In genomic region chrX:119635799-119636198, GRCh38 we compare ENCODE assay signal across 15 cellular contexts. TPM values are rescaled to one million over a fixed set of nuclear protein-coding genes. Genes with fewer than 3 reads are reported as not detected.
DNase-seq lines count a peak whose midpoint lies in the region; ATAC-seq and TF ChIP-seq lines count a peak whose summit lies in the region.
"Had no signal": no experiment of that assay in that cellular context is flagged by ENCODE, and none has a peak within 500 bp of the region (broad histone marks: within the 10 kb centered on the region; RNA-seq: fewer than 3 reads in every experiment).

No MANE protein-coding gene starts in this region.

- H3K9me3 ChIP-seq in PC-3 (ENCODE audit: low read length) = no peaks in the 10 kb centered on the region
- H3K9me3 ChIP-seq: ascending aorta, tibial nerve had no signal

- H3F3A ChIP-seq in PC-3 (ENCODE audit: low read length, unreplicated experiment) = no peaks in the 10 kb centered on the region

- H3K27me3 ChIP-seq in PC-3 (ENCODE audit: low read length) = no peaks in the 10 kb centered on the region
- H3K27me3 ChIP-seq: ascending aorta, tibial nerve had no signal

- H3K27me3 Mint-ChIP-seq in activated T-cell treated with anti-CD3 and anti-CD28 coated beads, Interleukin-2, amount 50 U/mL, for 72 hours (ENCODE audit: low read depth) = no peaks in the 10 kb centered on the region
- H3K27me3 Mint-ChIP-seq in activated T-cell treated with anti-CD3 and anti-CD28 coated beads, Interleukin-2, amount 50 U/mL, for 4 hours (ENCODE audit: low read depth) = no peaks in the 10 kb centered on the region
- no peaks in the 10 kb centered on the region for H3K27me3 Mint-ChIP-seq in activated naive CD8-positive, alpha-beta T cell treated with anti-CD3 and anti-CD28 coated beads for 36 hours
- H3K27me3 Mint-ChIP-seq in stimulated activated naive B cell treated with anti-CD40 and anti-IgM and Interleukin-4, amounts not matched to agents 10 μg/mL and 1 μg/mL and 100 μg/mL, for 72 hours = no peaks in the 10 kb centered on the region

- no peak overlapping the region for H3K4me3 ChIP-seq in PC-3 (ENCODE audit: low read length)
- H3K4me3 ChIP-seq: ascending aorta, tibial nerve had no signal

- intact Hi-C loops in head of caudate nucleus (cut with DNase I) (no loop called here), PC-3 (cut with micrococcal nuclease) (no loop called here)

- TF ChIP-seq CTCF in PC-3 (conservative IDR thresholded peaks at IDR 0.05; ENCODE audit: low read depth, low read length) = no peak

- peaks cover 27 to 59% of the 10 kb centered on the region in 2 donors for H3K36me3 Mint-ChIP-seq in activated T-cell treated with anti-CD3 and anti-CD28 coated beads, Interleukin-2, amount 50 U/mL, for 72 hours (ENCODE audit: insufficient read depth in 2 of 2)
- H3K36me3 Mint-ChIP-seq in activated T-cell treated with anti-CD3 and anti-CD28 coated beads, Interleukin-2, amount 50 U/mL, for 4 hours (ENCODE audit: insufficient read depth) = peaks cover 34% of the 10 kb centered on the region
- peaks cover 39% of the 10 kb centered on the region for H3K36me3 Mint-ChIP-seq in activated naive CD8-positive, alpha-beta T cell treated with anti-CD3 and anti-CD28 coated beads for 36 hours
- H3K36me3 Mint-ChIP-seq in stimulated activated naive B cell treated with anti-CD40 and anti-IgM and Interleukin-4, amounts not matched to agents 10 μg/mL and 1 μg/mL and 100 μg/mL, for 72 hours = peaks cover 30 to 66% of the 10 kb centered on the region in 2 donors

- no TSS peak for BruUV-seq in PC-3 (replicated peaks; lab: Mats Ljungman, UMichigan)

- no peak overlapping the region for H3K27ac ChIP-seq in PC-3 (ENCODE audit: low read length)
- H3K27ac ChIP-seq: ascending aorta, tibial nerve had no signal

- DNase-seq in activated T-cell treated with anti-CD3 and anti-CD28 coated beads, Interleukin-2, amount 50 U/mL, for 72 hours = no peak
- no peak for DNase-seq in activated T-cell treated with anti-CD3 and anti-CD28 coated beads, Interleukin-2, amount 50 U/mL, for 4 hours
- DNase-seq in activated naive CD8-positive, alpha-beta T cell treated with anti-CD3 and anti-CD28 coated beads for 36 hours = no peak
- no peak for DNase-seq in stimulated activated naive B cell treated with anti-CD40 and anti-IgM and Interleukin-4, amounts not matched to agents 10 μg/mL and 1 μg/mL and 100 μg/mL, for 72 hours
- DNase-seq in head of caudate nucleus = no peak
- no peak for DNase-seq in PC-3
- DNase-seq: dermis blood vessel endothelial cell, DMS53, mesendoderm, NCI-H1092 treated with DMSO at 0.1 percent for 48 hours, NCI-H446 had no signal

- H3K9me2 ChIP-seq in PC-3 (replicated peaks; ENCODE audit: low read length) = no peaks in the 10 kb centered on the region

- POLR2A ChIA-PET in PC-3 (lab: Charles Lee; ENCODE audit: unreplicated experiment) = no interaction called here

- no peaks in the 10 kb centered on the region for H3K36me3 ChIP-seq in PC-3 (ENCODE audit: low read depth, low read length)

- peak overlapping the region; percentile 78 for H3K27ac Mint-ChIP-seq in activated T-cell treated with anti-CD3 and anti-CD28 coated beads, Interleukin-2, amount 50 U/mL, for 72 hours
- H3K27ac Mint-ChIP-seq in activated naive CD8-positive, alpha-beta T cell treated with anti-CD3 and anti-CD28 coated beads for 36 hours = peak overlapping the region; percentile 81
- H3K27ac Mint-ChIP-seq in stimulated activated naive B cell treated with anti-CD40 and anti-IgM and Interleukin-4, amounts not matched to agents 10 μg/mL and 1 μg/mL and 100 μg/mL, for 72 hours = peak overlapping the region; percentile 89

- H3K4me2 ChIP-seq in PC-3 (ENCODE audit: low read length) = no peak overlapping the region

- CTCF ChIA-PET in PC-3 (lab: Charles Lee) = no interaction called here

- H3K9me3 Mint-ChIP-seq in activated T-cell treated with anti-CD3 and anti-CD28 coated beads, Interleukin-2, amount 50 U/mL, for 72 hours = no peaks in the 10 kb centered on the region
- no peaks in the 10 kb centered on the region for H3K9me3 Mint-ChIP-seq in activated T-cell treated with anti-CD3 and anti-CD28 coated beads, Interleukin-2, amount 50 U/mL, for 4 hours
- H3K9me3 Mint-ChIP-seq in activated naive CD8-positive, alpha-beta T cell treated with anti-CD3 and anti-CD28 coated beads for 36 hours = no peaks in the 10 kb centered on the region
- no peaks in the 10 kb centered on the region for H3K9me3 Mint-ChIP-seq in stimulated activated naive B cell treated with anti-CD40 and anti-IgM and Interleukin-4, amounts not matched to agents 10 μg/mL and 1 μg/mL and 100 μg/mL, for 72 hours

- no peaks in the 10 kb centered on the region for H3K4me1 ChIP-seq in PC-3 (ENCODE audit: insufficient read depth, low read length)
- H3K4me1 ChIP-seq: ascending aorta, tibial nerve had no signal

- no peaks in the 10 kb centered on the region for H3K79me2 ChIP-seq in PC-3 (ENCODE audit: low read length)

- no peak overlapping the region for H3K9ac ChIP-seq in PC-3 (ENCODE audit: low read length)

- no peak overlapping the region for H3K4me3 Mint-ChIP-seq in activated T-cell treated with anti-CD3 and anti-CD28 coated beads, Interleukin-2, amount 50 U/mL, for 72 hours
- H3K4me3 Mint-ChIP-seq in activated T-cell treated with anti-CD3 and anti-CD28 coated beads, Interleukin-2, amount 50 U/mL, for 4 hours = no peak overlapping the region
- H3K4me3 Mint-ChIP-seq in activated naive CD8-positive, alpha-beta T cell treated with anti-CD3 and anti-CD28 coated beads for 36 hours = no peak overlapping the region
- H3K4me3 Mint-ChIP-seq in stimulated activated naive B cell treated with anti-CD40 and anti-IgM and Interleukin-4, amounts not matched to agents 10 μg/mL and 1 μg/mL and 100 μg/mL, for 72 hours = peak overlapping the region; percentile 44 to 70

- H2AFZ ChIP-seq in PC-3 (ENCODE audit: low read length) = no peak overlapping the region

- H4K20me1 ChIP-seq in PC-3 (ENCODE audit: low read length) = no peaks in the 10 kb centered on the region

- no peak for ATAC-seq in activated T-cell treated with anti-CD3 and anti-CD28 coated beads, Interleukin-2, amount 50 U/mL, for 72 hours (replicated peaks in 1 of 2)
- ATAC-seq in activated T-cell treated with anti-CD3 and anti-CD28 coated beads, Interleukin-2, amount 50 U/mL, for 4 hours = no peak
- peak; percentile 18 for ATAC-seq in HG03097 (IDR thresholded peaks at IDR 0.05; ENCODE audit: low FRiP score, unreplicated experiment)
- no peak for ATAC-seq in stimulated activated naive B cell treated with anti-CD40 and anti-IgM and Interleukin-4, amounts not matched to agents 10 μg/mL and 1 μg/mL and 100 μg/mL, for 72 hours (replicated peaks)
- no peak for ATAC-seq in GM18511 (IDR thresholded peaks at IDR 0.05; ENCODE audit: unreplicated experiment)
- ATAC-seq in PC-3 = no peak

- peaks cover 27% of the 10 kb centered on the region for H3K4me1 Mint-ChIP-seq in activated T-cell treated with anti-CD3 and anti-CD28 coated beads, Interleukin-2, amount 50 U/mL, for 72 hours (ENCODE audit: low read depth)
- peaks cover 20% of the 10 kb centered on the region for H3K4me1 Mint-ChIP-seq in activated T-cell treated with anti-CD3 and anti-CD28 coated beads, Interleukin-2, amount 50 U/mL, for 4 hours (ENCODE audit: low read depth)
- H3K4me1 Mint-ChIP-seq in activated naive CD8-positive, alpha-beta T cell treated with anti-CD3 and anti-CD28 coated beads for 36 hours = peaks cover 16% of the 10 kb centered on the region
- peaks cover 50 to 61% of the 10 kb centered on the region in 2 donors for H3K4me1 Mint-ChIP-seq in stimulated activated naive B cell treated with anti-CD40 and anti-IgM and Interleukin-4, amounts not matched to agents 10 μg/mL and 1 μg/mL and 100 μg/mL, for 72 hours

RNA-seq across cellular contexts. Expression of gene NKRF, which starts 29.6 kb away (rescaled TPM):
- 10 to 100 TPM; 15.9 to 18.8 TPM for total RNA-seq in activated T-cell treated with anti-CD3 and anti-CD28 coated beads, Interleukin-2, amount 50 U/mL, for 72 hours
- 10 to 100 TPM; 27.4 to 30.0 (median 28.9) TPM for total RNA-seq in activated T-cell treated with anti-CD3 and anti-CD28 coated beads, Interleukin-2, amount 50 U/mL, for 4 hours
- 10 to 100 TPM; 29.8 to 30.9 TPM for total RNA-seq in activated naive CD8-positive, alpha-beta T cell treated with anti-CD3 and anti-CD28 coated beads for 36 hours
- 9.1 and 11.4 TPM in 2 replicates for total RNA-seq in PC-3 (2014; rRNA removed)

RNA-seq across cellular contexts. Expression of gene SEPTIN6, which starts 57.2 kb away (rescaled TPM):
- total RNA-seq in activated T-cell treated with anti-CD3 and anti-CD28 coated beads, Interleukin-2, amount 50 U/mL, for 72 hours = 100 to 1,000 TPM; 183 to 275 TPM
- 100 to 1,000 TPM; 100 to 131 (median 104) TPM for total RNA-seq in activated T-cell treated with anti-CD3 and anti-CD28 coated beads, Interleukin-2, amount 50 U/mL, for 4 hours
- 100 to 1,000 TPM; 187 to 202 TPM for total RNA-seq in activated naive CD8-positive, alpha-beta T cell treated with anti-CD3 and anti-CD28 coated beads for 36 hours
- total RNA-seq in PC-3 (2014; rRNA removed) = 28.9 and 39.1 TPM in 2 replicates

Comparison
In these comparisons a context has a peak if more than half of its experiments do, and no peak if none do; other contexts are left out.
1. H3K4me3 Mint-ChIP-seq: peak in stimulated activated naive B cell treated with anti-CD40 and anti-IgM and Interleukin-4, amounts not matched to agents 10 μg/mL and 1 μg/mL and 100 μg/mL, for 72 hours (2 of 2); none in activated T-cell treated with anti-CD3 and anti-CD28 coated beads, Interleukin-2, amount 50 U/mL, for 72 hours (0 of 2), activated T-cell treated with anti-CD3 and anti-CD28 coated beads, Interleukin-2, amount 50 U/mL, for 4 hours (single experiment) and activated naive CD8-positive, alpha-beta T cell treated with anti-CD3 and anti-CD28 coated beads for 36 hours (single experiment).
2. Peak in every context shown above with its lines, with median percentiles within 50 percentile points of each other: H3K27ac Mint-ChIP-seq.